In the genomic region with DNA sequence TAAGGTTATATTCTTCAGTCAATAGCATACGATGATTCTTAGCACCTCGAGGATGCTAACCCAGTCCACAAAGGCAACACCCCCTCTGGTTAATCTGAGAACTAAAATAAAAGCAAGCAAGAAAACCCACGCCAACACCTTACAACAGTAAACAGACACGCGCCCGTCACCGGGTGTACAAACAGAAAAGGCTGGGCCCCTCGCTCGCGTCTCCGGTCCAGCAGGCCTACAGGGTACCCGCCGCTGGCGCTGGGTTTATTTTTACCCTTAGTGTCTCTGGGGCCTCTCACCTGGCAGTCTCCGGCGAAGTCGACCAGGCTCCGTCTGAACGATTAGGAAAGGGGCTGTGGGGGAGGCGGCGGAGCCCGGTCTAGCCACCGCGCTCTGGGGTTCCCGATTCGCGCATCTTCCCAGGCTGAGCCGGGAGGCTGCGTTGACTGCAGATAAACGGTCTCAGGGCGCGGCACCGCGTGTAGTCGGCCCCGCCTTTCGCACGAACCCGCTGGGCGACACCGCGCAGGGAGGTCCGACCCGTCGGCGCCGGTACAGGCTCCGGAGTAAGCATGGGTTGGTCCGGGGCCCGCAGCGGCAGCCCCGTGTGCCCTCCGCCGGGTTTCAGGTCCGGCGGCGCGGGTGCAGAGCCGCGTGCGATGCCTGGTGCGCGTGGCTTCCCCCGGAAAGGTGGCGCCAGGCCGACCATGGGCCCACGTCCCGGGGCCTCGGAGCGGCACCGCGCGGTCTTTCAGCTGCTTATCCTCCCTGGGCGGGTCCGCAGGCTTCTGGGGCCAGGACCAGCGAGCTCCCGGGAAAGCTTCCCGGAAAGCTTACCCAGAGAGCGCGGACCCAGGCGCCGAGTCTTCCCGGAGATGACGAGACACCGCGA, we compare ENCODE assay signal across 1 cellular context.
TF ChIP-seq lines count a peak whose summit lies in the region.

Gene SLC9B2, minus strand, starts transcription at position 868 of the 883 bp plus-strand sequence. CDS start 9,211 bp downstream, outside the sequence.

TF ChIP-seq in GM12878, 131 proteins besides CTCF, POLR2A, EP300 and RAD21 (continued from another document):
- TF ChIP-seq, protein P1, sequence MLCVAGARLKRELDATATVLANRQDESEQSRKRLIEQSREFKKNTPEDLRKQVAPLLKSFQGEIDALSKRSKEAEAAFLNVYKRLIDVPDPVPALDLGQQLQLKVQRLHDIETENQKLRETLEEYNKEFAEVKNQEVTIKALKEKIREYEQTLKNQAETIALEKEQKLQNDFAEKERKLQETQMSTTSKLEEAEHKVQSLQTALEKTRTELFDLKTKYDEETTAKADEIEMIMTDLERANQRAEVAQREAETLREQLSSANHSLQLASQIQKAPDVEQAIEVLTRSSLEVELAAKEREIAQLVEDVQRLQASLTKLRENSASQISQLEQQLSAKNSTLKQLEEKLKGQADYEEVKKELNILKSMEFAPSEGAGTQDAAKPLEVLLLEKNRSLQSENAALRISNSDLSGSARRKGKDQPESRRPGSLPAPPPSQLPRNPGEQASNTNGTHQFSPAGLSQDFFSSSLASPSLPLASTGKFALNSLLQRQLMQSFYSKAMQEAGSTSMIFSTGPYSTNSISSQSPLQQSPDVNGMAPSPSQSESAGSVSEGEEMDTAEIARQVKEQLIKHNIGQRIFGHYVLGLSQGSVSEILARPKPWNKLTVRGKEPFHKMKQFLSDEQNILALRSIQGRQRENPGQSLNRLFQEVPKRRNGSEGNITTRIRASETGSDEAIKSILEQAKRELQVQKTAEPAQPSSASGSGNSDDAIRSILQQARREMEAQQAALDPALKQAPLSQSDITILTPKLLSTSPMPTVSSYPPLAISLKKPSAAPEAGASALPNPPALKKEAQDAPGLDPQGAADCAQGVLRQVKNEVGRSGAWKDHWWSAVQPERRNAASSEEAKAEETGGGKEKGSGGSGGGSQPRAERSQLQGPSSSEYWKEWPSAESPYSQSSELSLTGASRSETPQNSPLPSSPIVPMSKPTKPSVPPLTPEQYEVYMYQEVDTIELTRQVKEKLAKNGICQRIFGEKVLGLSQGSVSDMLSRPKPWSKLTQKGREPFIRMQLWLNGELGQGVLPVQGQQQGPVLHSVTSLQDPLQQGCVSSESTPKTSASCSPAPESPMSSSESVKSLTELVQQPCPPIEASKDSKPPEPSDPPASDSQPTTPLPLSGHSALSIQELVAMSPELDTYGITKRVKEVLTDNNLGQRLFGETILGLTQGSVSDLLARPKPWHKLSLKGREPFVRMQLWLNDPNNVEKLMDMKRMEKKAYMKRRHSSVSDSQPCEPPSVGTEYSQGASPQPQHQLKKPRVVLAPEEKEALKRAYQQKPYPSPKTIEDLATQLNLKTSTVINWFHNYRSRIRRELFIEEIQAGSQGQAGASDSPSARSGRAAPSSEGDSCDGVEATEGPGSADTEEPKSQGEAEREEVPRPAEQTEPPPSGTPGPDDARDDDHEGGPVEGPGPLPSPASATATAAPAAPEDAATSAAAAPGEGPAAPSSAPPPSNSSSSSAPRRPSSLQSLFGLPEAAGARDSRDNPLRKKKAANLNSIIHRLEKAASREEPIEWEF (IDR thresholded peaks at IDR 0.05; ENCODE audit: insufficient replicate concordance, low read depth, low read length), result no peak
- TF ChIP-seq JUND (IDR thresholded peaks at IDR 0.05; ENCODE audit: low read depth, low read length) (no peak), IRF4 (IDR thresholded peaks at IDR 0.05; ENCODE audit: low read depth, low read length) (no peak), STAT1 (conservative IDR thresholded peaks at IDR 0.05) (no peak), NR2F1 (conservative IDR thresholded peaks at IDR 0.05) (0 out of 2 replicates have a peak, but pooled peaks have one; percentile 27), HDAC6 (IDR thresholded peaks at IDR 0.05; ENCODE audit: unreplicated experiment) (no peak), EZH2 (IDR thresholded peaks at IDR 0.05; ENCODE audit: borderline replicate concordance, control insufficient read depth, low read depth, low read length) (no peak), NR2C1 (IDR thresholded peaks at IDR 0.05) (no peak), SUPT20H (IDR thresholded peaks at IDR 0.05; ENCODE audit: borderline replicate concordance, control insufficient read depth, low read depth, low read length) (no peak), RCOR1 (conservative IDR thresholded peaks at IDR 0.05; ENCODE audit: low read depth, low read length) (no peak), TARDBP (IDR thresholded peaks at IDR 0.05; ENCODE audit: borderline replicate concordance) (no peak), BACH1 (IDR thresholded peaks at IDR 0.05; ENCODE audit: borderline replicate concordance) (peak; percentile 49), SUZ12 (IDR thresholded peaks at IDR 0.05; ENCODE audit: unreplicated experiment) (no peak), PML (IDR thresholded peaks at IDR 0.05; ENCODE audit: low read length) (peak; percentile 26; the same call in 1 of the 2 replicates), IKZF2 (IDR thresholded peaks at IDR 0.05) (0 out of 4 replicates have a peak, but pooled peaks of 1 of the 2 experiments have one; percentile 9), SREBF1 (IDR thresholded peaks at IDR 0.05; ENCODE audit: low read length) (no peak), CBX5 (IDR thresholded peaks at IDR 0.05; ENCODE audit: low read depth) (peak; percentile 4; the same call in 1 of the 2 replicates), SMARCA5 (IDR thresholded peaks at IDR 0.05) (no peak), SREBF2 (IDR thresholded peaks at IDR 0.05; ENCODE audit: low read length) (no peak), CBX3 (IDR thresholded peaks at IDR 0.05; ENCODE audit: borderline replicate concordance, low read depth) (no peak), NR2C2 (IDR thresholded peaks at IDR 0.05; ENCODE audit: borderline replicate concordance, control insufficient read depth, insufficient read length, low read depth) (no peak), ZNF622 (IDR thresholded peaks at IDR 0.05) (no peak), POU2F2 (IDR thresholded peaks at IDR 0.05; ENCODE audit: borderline replicate concordance, low read depth, low read length) (no peak), MEF2B (IDR thresholded peaks at IDR 0.05; ENCODE audit: partially characterized antibody, poor library complexity, severe bottlenecking) (peak; percentile 35)
- TF ChIP-seq, protein P2, sequence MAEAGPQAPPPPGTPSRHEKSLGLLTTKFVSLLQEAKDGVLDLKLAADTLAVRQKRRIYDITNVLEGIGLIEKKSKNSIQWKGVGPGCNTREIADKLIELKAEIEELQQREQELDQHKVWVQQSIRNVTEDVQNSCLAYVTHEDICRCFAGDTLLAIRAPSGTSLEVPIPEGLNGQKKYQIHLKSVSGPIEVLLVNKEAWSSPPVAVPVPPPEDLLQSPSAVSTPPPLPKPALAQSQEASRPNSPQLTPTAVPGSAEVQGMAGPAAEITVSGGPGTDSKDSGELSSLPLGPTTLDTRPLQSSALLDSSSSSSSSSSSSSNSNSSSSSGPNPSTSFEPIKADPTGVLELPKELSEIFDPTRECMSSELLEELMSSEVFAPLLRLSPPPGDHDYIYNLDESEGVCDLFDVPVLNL (IDR thresholded peaks at IDR 0.05; ENCODE audit: low read depth, low read length), result no peak
- TF ChIP-seq, protein P3, sequence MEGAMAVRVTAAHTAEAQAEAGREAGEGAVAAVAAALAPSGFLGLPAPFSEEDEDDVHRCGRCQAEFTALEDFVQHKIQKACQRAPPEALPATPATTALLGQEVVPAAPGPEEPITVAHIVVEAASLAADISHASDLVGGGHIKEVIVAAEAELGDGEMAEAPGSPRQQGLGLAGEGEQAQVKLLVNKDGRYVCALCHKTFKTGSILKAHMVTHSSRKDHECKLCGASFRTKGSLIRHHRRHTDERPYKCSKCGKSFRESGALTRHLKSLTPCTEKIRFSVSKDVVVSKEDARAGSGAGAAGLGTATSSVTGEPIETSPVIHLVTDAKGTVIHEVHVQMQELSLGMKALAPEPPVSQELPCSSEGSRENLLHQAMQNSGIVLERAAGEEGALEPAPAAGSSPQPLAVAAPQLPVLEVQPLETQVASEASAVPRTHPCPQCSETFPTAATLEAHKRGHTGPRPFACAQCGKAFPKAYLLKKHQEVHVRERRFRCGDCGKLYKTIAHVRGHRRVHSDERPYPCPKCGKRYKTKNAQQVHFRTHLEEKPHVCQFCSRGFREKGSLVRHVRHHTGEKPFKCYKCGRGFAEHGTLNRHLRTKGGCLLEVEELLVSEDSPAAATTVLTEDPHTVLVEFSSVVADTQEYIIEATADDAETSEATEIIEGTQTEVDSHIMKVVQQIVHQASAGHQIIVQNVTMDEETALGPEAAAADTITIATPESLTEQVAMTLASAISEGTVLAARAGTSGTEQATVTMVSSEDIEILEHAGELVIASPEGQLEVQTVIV (IDR thresholded peaks at IDR 0.05; ENCODE audit: borderline replicate concordance, partially characterized antibody), result no peak
- TF ChIP-seq, protein P4, sequence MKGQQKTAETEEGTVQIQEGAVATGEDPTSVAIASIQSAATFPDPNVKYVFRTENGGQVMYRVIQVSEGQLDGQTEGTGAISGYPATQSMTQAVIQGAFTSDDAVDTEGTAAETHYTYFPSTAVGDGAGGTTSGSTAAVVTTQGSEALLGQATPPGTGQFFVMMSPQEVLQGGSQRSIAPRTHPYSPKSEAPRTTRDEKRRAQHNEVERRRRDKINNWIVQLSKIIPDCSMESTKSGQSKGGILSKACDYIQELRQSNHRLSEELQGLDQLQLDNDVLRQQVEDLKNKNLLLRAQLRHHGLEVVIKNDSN (IDR thresholded peaks at IDR 0.05; ENCODE audit: borderline replicate concordance, extremely low read length, insufficient read depth, low read depth, low read length), result no peak
- TF ChIP-seq, protein P5, sequence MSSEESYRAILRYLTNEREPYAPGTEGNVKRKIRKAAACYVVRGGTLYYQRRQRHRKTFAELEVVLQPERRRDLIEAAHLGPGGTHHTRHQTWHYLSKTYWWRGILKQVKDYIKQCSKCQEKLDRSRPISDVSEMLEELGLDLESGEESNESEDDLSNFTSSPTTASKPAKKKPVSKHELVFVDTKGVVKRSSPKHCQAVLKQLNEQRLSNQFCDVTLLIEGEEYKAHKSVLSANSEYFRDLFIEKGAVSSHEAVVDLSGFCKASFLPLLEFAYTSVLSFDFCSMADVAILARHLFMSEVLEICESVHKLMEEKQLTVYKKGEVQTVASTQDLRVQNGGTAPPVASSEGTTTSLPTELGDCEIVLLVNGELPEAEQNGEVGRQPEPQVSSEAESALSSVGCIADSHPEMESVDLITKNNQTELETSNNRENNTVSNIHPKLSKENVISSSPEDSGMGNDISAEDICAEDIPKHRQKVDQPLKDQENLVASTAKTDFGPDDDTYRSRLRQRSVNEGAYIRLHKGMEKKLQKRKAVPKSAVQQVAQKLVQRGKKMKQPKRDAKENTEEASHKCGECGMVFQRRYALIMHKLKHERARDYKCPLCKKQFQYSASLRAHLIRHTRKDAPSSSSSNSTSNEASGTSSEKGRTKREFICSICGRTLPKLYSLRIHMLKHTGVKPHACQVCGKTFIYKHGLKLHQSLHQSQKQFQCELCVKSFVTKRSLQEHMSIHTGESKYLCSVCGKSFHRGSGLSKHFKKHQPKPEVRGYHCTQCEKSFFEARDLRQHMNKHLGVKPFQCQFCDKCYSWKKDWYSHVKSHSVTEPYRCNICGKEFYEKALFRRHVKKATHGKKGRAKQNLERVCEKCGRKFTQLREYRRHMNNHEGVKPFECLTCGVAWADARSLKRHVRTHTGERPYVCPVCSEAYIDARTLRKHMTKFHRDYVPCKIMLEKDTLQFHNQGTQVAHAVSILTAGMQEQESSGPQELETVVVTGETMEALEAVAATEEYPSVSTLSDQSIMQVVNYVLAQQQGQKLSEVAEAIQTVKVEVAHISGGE (CRISPR knock-in tag; IDR thresholded peaks at IDR 0.05), result no peak
